ENCODE assay signal across 29 cellular contexts in genomic region chr18:63433349-63433866, GRCh38. TPM values are rescaled to one million over a fixed set of nuclear protein-coding genes. Genes with fewer than 3 reads are reported as not detected.
DNase-seq lines count a peak whose midpoint lies in the region; ATAC-seq and TF ChIP-seq lines count a peak whose summit lies in the region.
"Had no signal": no experiment of that assay in that cellular context is flagged by ENCODE, and none has a peak within 500 bp of the region (broad histone marks: within the 10 kb centered on the region; RNA-seq: fewer than 3 reads in every experiment).

No MANE protein-coding gene starts in this region.

- H3K18ac ChIP-seq in neuronal stem cell (ENCODE audit: low read length) = no peak overlapping the region

- H2BK15ac ChIP-seq in neuronal stem cell (ENCODE audit: low read length) = no peak overlapping the region

- no peaks in the 10 kb centered on the region for H3K79me1 ChIP-seq in neuronal stem cell (ENCODE audit: low read depth, low read length)

- H2BK120ac ChIP-seq in neuronal stem cell (ENCODE audit: low read depth, low read length) = no peak overlapping the region

- H3K4me2 ChIP-seq in neuronal stem cell (ENCODE audit: insufficient read depth, low read length, poor library complexity, severe bottlenecking) = no peak overlapping the region

- H2AFZ ChIP-seq in neuronal stem cell (ENCODE audit: low read length) = no peak overlapping the region

- peak; percentile 93 for ATAC-seq in SK-N-SH treated with all-trans-retinoic acid at 6 μM for 48 hours
- no peak for ATAC-seq in foreskin keratinocyte
- ATAC-seq in GM19467 (IDR thresholded peaks at IDR 0.05; ENCODE audit: unreplicated experiment) = no peak
- no peak for ATAC-seq in HG02571 (IDR thresholded peaks at IDR 0.05; ENCODE audit: unreplicated experiment)
- ATAC-seq: T-helper 17 cell had no signal

- H3K9ac ChIP-seq in neuronal stem cell (ENCODE audit: low read depth, low read length, poor library complexity) = no peak overlapping the region

- H3K9me3 ChIP-seq in neuronal stem cell (replicated peaks in 1 of 2; ENCODE audit: control insufficient read depth in 2 of 2, insufficient read depth in 1 of 2, low read depth in 1 of 2, low read length in 2 of 2) = peaks cover 0 to 2% of the 10 kb centered on the region in 2 donors
- H3K9me3 ChIP-seq: esophagus muscularis mucosa, pancreas, SJCRH30 had no signal

- no CpG with 5 or more reads among the region's 4 CpGs for WGBS in neuronal stem cell (ENCODE audit: extremely low coverage in 2 of 2, insufficient read length in 2 of 2, insufficient replicate concordance in 1 of 2), 2 donors

- H3K23ac ChIP-seq in neuronal stem cell (ENCODE audit: low read depth, low read length, poor library complexity) = no peak overlapping the region

- no peak overlapping the region for H2AK5ac ChIP-seq in neuronal stem cell (ENCODE audit: low read depth, low read length)

- DNase-seq in GM03348 (ENCODE audit: low spot score) = peak; percentile 47
- no peak for DNase-seq in foreskin keratinocyte
- peak; percentile 65 for DNase-seq in stromal cell of bone marrow (ENCODE audit: low read depth)
- DNase-seq in neuronal stem cell (ENCODE audit: low spot score) = no peak
- no peak for DNase-seq in activated naive CD4-positive, alpha-beta T cell (lab: John Stamatoyannopoulos, UW)
- DNase-seq: activated CD4-positive, alpha-beta T cell treated with anti-CD3 and anti-CD28 coated beads, Interleukin-2, amount 50 U/mL, for 1 hour; activated gamma-delta T cell; amygdala; CD4-positive, alpha-beta T cell; DMS153; effector memory CD4-positive, alpha-beta T cell; GF-D8; hippocampal formation; islet precursor cell; Kasumi-1; NCI-H1105; NCI-H69; pancreas; SJCRH30; stimulated activated CD4-positive, alpha-beta T cell treated with anti-CD3 and anti-CD28 coated beads, Interleukin-2, amount 100 ng/mL, for 24 hours; T-helper 17 cell had no signal

- H4K91ac ChIP-seq in neuronal stem cell (ENCODE audit: low read depth, low read length, poor library complexity) = no peak overlapping the region

- H3K14ac ChIP-seq in neuronal stem cell (ENCODE audit: low read length) = no peak overlapping the region

- no peak overlapping the region for H3K4ac ChIP-seq in neuronal stem cell (ENCODE audit: low read length)

- no peak overlapping the region for H4K8ac ChIP-seq in neuronal stem cell (ENCODE audit: low read depth, low read length)

- H3K27me3 ChIP-seq in foreskin keratinocyte (no peaks in the 10 kb centered on the region), neuronal stem cell (ENCODE audit: control insufficient read depth in 3 of 3, insufficient read depth in 3 of 3, low read depth in 1 of 3, low read length in 3 of 3) (peaks cover 0 to 30% (median 0%) of the 10 kb centered on the region in 3 experiments)
- H3K27me3 ChIP-seq: pancreas, SJCRH30 had no signal

- H3K36me3 ChIP-seq in neuronal stem cell (replicated peaks in 1 of 2; ENCODE audit: control insufficient read depth in 2 of 2, insufficient read depth in 2 of 2, low read length in 2 of 2) = no peaks in the 10 kb centered on the region
- H3K36me3 ChIP-seq: esophagus muscularis mucosa, pancreas, SJCRH30 had no signal

- H2BK5ac ChIP-seq in neuronal stem cell (ENCODE audit: low read length) = no peak overlapping the region

- TF ChIP-seq CTCF in foreskin keratinocyte (conservative IDR thresholded peaks at IDR 0.05) = no peak

- H3K4me3 ChIP-seq in neuronal stem cell (ENCODE audit: low read length in 2 of 2) = no peak overlapping the region
- H3K4me3 ChIP-seq: esophagus muscularis mucosa, pancreas, SJCRH30 had no signal

- H3K4me1 ChIP-seq in foreskin keratinocyte (no peaks in the 10 kb centered on the region), neuronal stem cell (ENCODE audit: control insufficient read depth in 2 of 2, insufficient read depth in 1 of 2, low read depth in 1 of 2, low read length in 2 of 2) (no peaks in the 10 kb centered on the region)
- H3K4me1 ChIP-seq: esophagus muscularis mucosa, pancreas, SJCRH30 had no signal

- no peak overlapping the region for H2BK12ac ChIP-seq in neuronal stem cell (ENCODE audit: low read length)

- H3K27ac ChIP-seq in foreskin keratinocyte (peak overlapping the region; percentile 13), neuronal stem cell (replicated peaks; ENCODE audit: low read length) (no peak overlapping the region)
- H3K27ac ChIP-seq: pancreas, SJCRH30, VCaP had no signal

TF ChIP-seq in SK-N-SH treated with all-trans-retinoic acid at 6 μM for 48 hours, 23 proteins besides CTCF, POLR2A, EP300 and RAD21:
- TF ChIP-seq POU6F1 (CRISPR knock-in tag; IDR thresholded peaks at IDR 0.05; ENCODE audit: borderline replicate concordance, low read depth) (0 out of 2 replicates have a peak, but pooled peaks have one; percentile 11), ZC3H10 (CRISPR knock-in tag; IDR thresholded peaks at IDR 0.05) (peak; percentile 70; the same call in 1 of the 2 replicates), CSDC2 (CRISPR knock-in tag; IDR thresholded peaks at IDR 0.05) (no peak), ISL1 (CRISPR knock-in tag; IDR thresholded peaks at IDR 0.05) (peak; percentile 93)

RNA-seq across cellular contexts. Expression of gene VPS4B, which starts 11.1 kb away (rescaled TPM):
- 65.8 and 67.5 TPM in 2 replicates for total RNA-seq in foreskin keratinocyte
- polyA plus RNA-seq in foreskin keratinocyte = 20.9 and 23.4 TPM in 2 replicates
- polyA plus RNA-seq in neuronal stem cell (2013, experiment 1 of 2) = 32.7 TPM
- 33.3 TPM for polyA plus RNA-seq in neuronal stem cell (2013, experiment 2 of 2)

RNA-seq across cellular contexts. Expression of gene SERPINB5, which starts 43.4 kb away (rescaled TPM):
- total RNA-seq in foreskin keratinocyte = 282 and 314 TPM in 2 replicates
- polyA plus RNA-seq in foreskin keratinocyte = 157 and 172 TPM in 2 replicates
- polyA plus RNA-seq in neuronal stem cell (2013, experiment 1 of 2) = not detected
- polyA plus RNA-seq in neuronal stem cell (2013, experiment 2 of 2) = not detected
- total RNA-seq: CD4-positive, alpha-beta T cell; esophagus muscularis mucosa; OCI-LY7; SJCRH30; skeletal muscle tissue; T-helper 17 cell had no signal
- polyA plus RNA-seq: AG04450, pancreas had no signal

Comparison
In these comparisons a context has a peak if more than half of its experiments do, and no peak if none do; other contexts are left out.
1. DNase-seq: peak in GM03348 (single experiment) and stromal cell of bone marrow (single experiment); none in foreskin keratinocyte (0 of 2), neuronal stem cell (single experiment) and activated naive CD4-positive, alpha-beta T cell (0 of 4).